In genomic region chr10:79358811-79359210, GRCh38 we compare ENCODE assay signal across 14 cellular contexts. TPM values are rescaled to one million over a fixed set of nuclear protein-coding genes. Genes with fewer than 3 reads are reported as not detected.
DNase-seq lines count a peak whose midpoint lies in the region; ATAC-seq lines count a peak whose summit lies in the region.
"Had no signal": no experiment of that assay in that cellular context is flagged by ENCODE, and none has a peak within 500 bp of the region (broad histone marks: within the 10 kb centered on the region; RNA-seq: fewer than 3 reads in every experiment).

No MANE protein-coding gene starts in this region.

- POLR2A ChIA-PET in activated CD4-positive, alpha-beta memory T cell treated with anti-CD3 and anti-CD28 coated beads, Interleukin-2, amount 10 ng/mL, durations not matched to agents 7 days and 5 days (lab: Charles Lee), result interaction anchor here (0.7 to 1.8 kb wide), 2 partner anchors 9 to 11 kb away, joined by 3 to 4 read pairs; partner anchors contain the start of gene PPIF
- POLR2A ChIA-PET in activated CD4-positive, alpha-beta memory T cell treated with anti-CD3 and anti-CD28 coated beads for 36 hours (lab: Charles Lee), result interaction anchor here (0.7 kb wide), 1 partner anchor 10 kb away, joined by 3 read pairs; no protein-coding TSS in a partner anchor

- intact Hi-C loops in activated CD4-positive, alpha-beta memory T cell treated with anti-CD3 and anti-CD28 coated beads for 36 hours (cut with micrococcal nuclease), result no loop called here

- H3K36me3 Mint-ChIP-seq in activated CD4-positive, alpha-beta memory T cell treated with anti-CD3 and anti-CD28 coated beads, Interleukin-2, amount 10 ng/mL, durations not matched to agents 7 days and 5 days (ENCODE audit: low read depth), result peaks cover 35% of the 10 kb centered on the region
- peaks cover 40% of the 10 kb centered on the region for H3K36me3 Mint-ChIP-seq in activated CD4-positive, alpha-beta memory T cell treated with anti-CD3 and anti-CD28 coated beads for 36 hours
- peaks cover 52% of the 10 kb centered on the region for H3K36me3 Mint-ChIP-seq in stimulated activated effector memory CD8-positive, alpha-beta T cell treated with anti-CD3 and anti-CD28 coated beads, Interleukin-12 subunit alpha, Interleukin-12 subunit beta, amount 100 ng/mL, for 72 hours

- peaks cover 10% of the 10 kb centered on the region for H3K27me3 Mint-ChIP-seq in activated CD4-positive, alpha-beta memory T cell treated with anti-CD3 and anti-CD28 coated beads, Interleukin-2, amount 10 ng/mL, durations not matched to agents 7 days and 5 days
- no peaks in the 10 kb centered on the region for H3K27me3 Mint-ChIP-seq in activated CD4-positive, alpha-beta memory T cell treated with anti-CD3 and anti-CD28 coated beads for 36 hours
- H3K27me3 Mint-ChIP-seq: central memory CD8-positive, alpha-beta T cell had no signal

- H3K4me1 Mint-ChIP-seq in activated CD4-positive, alpha-beta memory T cell treated with anti-CD3 and anti-CD28 coated beads, Interleukin-2, amount 10 ng/mL, durations not matched to agents 7 days and 5 days, result peaks cover 38% of the 10 kb centered on the region
- H3K4me1 Mint-ChIP-seq in activated CD4-positive, alpha-beta memory T cell treated with anti-CD3 and anti-CD28 coated beads for 36 hours (ENCODE audit: low read depth), result peaks cover 34% of the 10 kb centered on the region
- peaks cover 26% of the 10 kb centered on the region for H3K4me1 Mint-ChIP-seq in stimulated activated effector memory CD8-positive, alpha-beta T cell treated with anti-CD3 and anti-CD28 coated beads, Interleukin-12 subunit alpha, Interleukin-12 subunit beta, amount 100 ng/mL, for 72 hours

- ATAC-seq in HG03439 (IDR thresholded peaks at IDR 0.05; ENCODE audit: unreplicated experiment) (peak; percentile 78), left lobe of liver (peak; percentile 84)
- no peak for ATAC-seq in stimulated activated effector memory CD8-positive, alpha-beta T cell treated with anti-CD3 and anti-CD28 coated beads, Interleukin-12 subunit alpha, Interleukin-12 subunit beta, amount 100 ng/mL, for 72 hours

- no peaks in the 10 kb centered on the region for H3K9me3 Mint-ChIP-seq in activated CD4-positive, alpha-beta memory T cell treated with anti-CD3 and anti-CD28 coated beads, Interleukin-2, amount 10 ng/mL, durations not matched to agents 7 days and 5 days
- H3K9me3 Mint-ChIP-seq in activated CD4-positive, alpha-beta memory T cell treated with anti-CD3 and anti-CD28 coated beads for 36 hours, result no peaks in the 10 kb centered on the region
- no peaks in the 10 kb centered on the region for H3K9me3 Mint-ChIP-seq in stimulated activated effector memory CD8-positive, alpha-beta T cell treated with anti-CD3 and anti-CD28 coated beads, Interleukin-12 subunit alpha, Interleukin-12 subunit beta, amount 100 ng/mL, for 72 hours
- H3K9me3 Mint-ChIP-seq: activated naive CD8-positive, alpha-beta T cell treated with anti-CD3 and anti-CD28 coated beads, Interleukin-2, amount 10 ng/mL, durations not matched to agents 7 days and 5 days; central memory CD8-positive, alpha-beta T cell had no signal

- DNase-seq in activated CD4-positive, alpha-beta memory T cell treated with anti-CD3 and anti-CD28 coated beads, Interleukin-2, amount 10 ng/mL, durations not matched to agents 7 days and 5 days, result peak; percentile 1
- no peak for DNase-seq in activated CD4-positive, alpha-beta memory T cell treated with anti-CD3 and anti-CD28 coated beads for 36 hours
- DNase-seq in left lobe of liver (ENCODE audit: low spot score), result no peak
- DNase-seq in stimulated activated effector memory CD8-positive, alpha-beta T cell treated with anti-CD3 and anti-CD28 coated beads, Interleukin-12 subunit alpha, Interleukin-12 subunit beta, amount 100 ng/mL, for 72 hours (ENCODE audit: low spot score in 2 of 2), result peak; percentile 1 to 43
- no peak for DNase-seq in stimulated activated CD4-positive, alpha-beta T cell treated with anti-CD3 and anti-CD28 coated beads, Interleukin-12 subunit alpha, Interleukin-12 subunit beta, amount 100 ng/mL, for 4 hours
- no peak for DNase-seq in retina
- no peak for DNase-seq in HuH-7.5 (ENCODE audit: low spot score)
- DNase-seq: activated CD8-positive, alpha-beta memory T cell treated with anti-CD3 and anti-CD28 coated beads, Interleukin-2, amount 50 U/mL, for 48 hours; Karpas-422; NCI-H187; tibial artery had no signal

- CTCF ChIA-PET in activated CD4-positive, alpha-beta memory T cell treated with anti-CD3 and anti-CD28 coated beads, Interleukin-2, amount 10 ng/mL, durations not matched to agents 7 days and 5 days (lab: Charles Lee), result no interaction called here
- CTCF ChIA-PET in activated CD4-positive, alpha-beta memory T cell treated with anti-CD3 and anti-CD28 coated beads for 36 hours (lab: Charles Lee), result interaction anchor here (1.2 to 1.3 kb wide), 2 partner anchors 13 to 16 kb away, joined by 3 to 5 read pairs; no protein-coding TSS in a partner anchor

- no peak overlapping the region for H3K4me3 Mint-ChIP-seq in activated CD4-positive, alpha-beta memory T cell treated with anti-CD3 and anti-CD28 coated beads, Interleukin-2, amount 10 ng/mL, durations not matched to agents 7 days and 5 days
- H3K4me3 Mint-ChIP-seq in activated CD4-positive, alpha-beta memory T cell treated with anti-CD3 and anti-CD28 coated beads for 36 hours, result no peak overlapping the region
- H3K4me3 Mint-ChIP-seq in stimulated activated effector memory CD8-positive, alpha-beta T cell treated with anti-CD3 and anti-CD28 coated beads, Interleukin-12 subunit alpha, Interleukin-12 subunit beta, amount 100 ng/mL, for 72 hours, result no peak overlapping the region
- H3K4me3 Mint-ChIP-seq: activated naive CD8-positive, alpha-beta T cell treated with anti-CD3 and anti-CD28 coated beads, Interleukin-2, amount 10 ng/mL, durations not matched to agents 7 days and 5 days; central memory CD8-positive, alpha-beta T cell had no signal

- no peak overlapping the region for H3K27ac Mint-ChIP-seq in activated CD4-positive, alpha-beta memory T cell treated with anti-CD3 and anti-CD28 coated beads, Interleukin-2, amount 10 ng/mL, durations not matched to agents 7 days and 5 days
- H3K27ac Mint-ChIP-seq in activated CD4-positive, alpha-beta memory T cell treated with anti-CD3 and anti-CD28 coated beads for 36 hours, result no peak overlapping the region
- H3K27ac Mint-ChIP-seq in stimulated activated effector memory CD8-positive, alpha-beta T cell treated with anti-CD3 and anti-CD28 coated beads, Interleukin-12 subunit alpha, Interleukin-12 subunit beta, amount 100 ng/mL, for 72 hours, result no peak overlapping the region
- H3K27ac Mint-ChIP-seq: activated naive CD8-positive, alpha-beta T cell treated with anti-CD3 and anti-CD28 coated beads, Interleukin-2, amount 10 ng/mL, durations not matched to agents 7 days and 5 days had no signal

RNA-seq across cellular contexts. Expression of gene PPIF, which starts 11.5 kb away (rescaled TPM):
- 10 to 100 TPM; 80.7 to 88.4 TPM for total RNA-seq in activated CD4-positive, alpha-beta memory T cell treated with anti-CD3 and anti-CD28 coated beads, Interleukin-2, amount 10 ng/mL, durations not matched to agents 7 days and 5 days
- total RNA-seq in activated CD4-positive, alpha-beta memory T cell treated with anti-CD3 and anti-CD28 coated beads for 36 hours, result 10 to 100 TPM; 87.2 to 94.0 TPM
- total RNA-seq in left lobe of liver, result 93.4 TPM

Comparison
In these comparisons a context has a peak if more than half of its experiments do, and no peak if none do; other contexts are left out.
1. DNase-seq: peak in activated CD4-positive, alpha-beta memory T cell treated with anti-CD3 and anti-CD28 coated beads, Interleukin-2, amount 10 ng/mL, durations not matched to agents 7 days and 5 days (single experiment) and stimulated activated effector memory CD8-positive, alpha-beta T cell treated with anti-CD3 and anti-CD28 coated beads, Interleukin-12 subunit alpha, Interleukin-12 subunit beta, amount 100 ng/mL, for 72 hours (2 of 2); none in activated CD4-positive, alpha-beta memory T cell treated with anti-CD3 and anti-CD28 coated beads for 36 hours (single experiment), left lobe of liver (single experiment), stimulated activated CD4-positive, alpha-beta T cell treated with anti-CD3 and anti-CD28 coated beads, Interleukin-12 subunit alpha, Interleukin-12 subunit beta, amount 100 ng/mL, for 4 hours (single experiment), retina (single experiment) and HuH-7.5 (single experiment).